ENCODE assay signal across 20 cellular contexts in genomic region chr20:63944078-63944941, GRCh38. TPM values are rescaled to one million over a fixed set of nuclear protein-coding genes. Genes with fewer than 3 reads are reported as not detected.
DNase-seq lines count a peak whose midpoint lies in the region; ATAC-seq and TF ChIP-seq lines count a peak whose summit lies in the region.
"Had no signal": no experiment of that assay in that cellular context is flagged by ENCODE, and none has a peak within 500 bp of the region (broad histone marks: within the 10 kb centered on the region; RNA-seq: fewer than 3 reads in every experiment).

No MANE protein-coding gene starts in this region.

- H3K27me3 ChIP-seq in GM23338 (ENCODE audit: insufficient read depth), result no peaks in the 10 kb centered on the region
- no peaks in the 10 kb centered on the region for H3K27me3 ChIP-seq in RWPE2 (ENCODE audit: insufficient read depth, poor library complexity, severe bottlenecking)
- no peaks in the 10 kb centered on the region for H3K27me3 ChIP-seq in right lobe of liver
- no peaks in the 10 kb centered on the region for H3K27me3 ChIP-seq in gastrocnemius medialis
- H3K27me3 ChIP-seq: BLaER1 treated with 17β-estradiol and CSF1 and Interleukin-3, amounts not matched to agents 10 nM and 100 nM; SJSA1 had no signal

- H3K9me3 Mint-ChIP-seq in GM23338, result peaks cover 8% of the 10 kb centered on the region; the same call in 1 of the 3 replicates
- H3K9me3 Mint-ChIP-seq: activated naive CD4-positive, alpha-beta T cell treated with anti-CD3 and anti-CD28 coated beads, Interleukin-2, amount 50 U/mL, for 72 hours; stimulated activated naive CD8-positive, alpha-beta T cell treated with anti-CD3 and anti-CD28 coated beads, Interleukin-15, Interleukin-2, amounts not matched to agents 100 ng/mL and 50 ng/mL, for 24 hours had no signal

- H3K4me1 Mint-ChIP-seq in GM23338, result peaks cover 15% of the 10 kb centered on the region

- H4K20me1 ChIP-seq in GM23338 (replicated peaks; ENCODE audit: insufficient read depth), result peaks cover 11% of the 10 kb centered on the region

- H3K27ac ChIP-seq in GM23338 (ENCODE audit: low read depth), result peak overlapping the region; percentile 79; the same call in 1 of the 2 replicates
- peak overlapping the region; percentile 79 for H3K27ac ChIP-seq in RWPE2 (ENCODE audit: poor library complexity, severe bottlenecking)
- no peak overlapping the region for H3K27ac ChIP-seq in right lobe of liver
- peak overlapping the region in 3 of 4 donors; percentile 47 to 92 (median 59) for H3K27ac ChIP-seq in gastrocnemius medialis
- H3K27ac ChIP-seq: SJSA1 had no signal

- ATAC-seq in GM23338, result no peak
- no peak for ATAC-seq in RWPE2 (ENCODE audit: low read depth)
- no peak for ATAC-seq in right lobe of liver
- no peak for ATAC-seq in gastrocnemius medialis
- no peak for ATAC-seq in HG03460 (IDR thresholded peaks at IDR 0.05; ENCODE audit: unreplicated experiment)
- no peak for ATAC-seq in GM21619 (IDR thresholded peaks at IDR 0.05; ENCODE audit: unreplicated experiment)
- ATAC-seq: activated naive CD4-positive, alpha-beta T cell treated with anti-CD3 and anti-CD28 coated beads, Interleukin-2, amount 50 U/mL, for 72 hours; naive thymus-derived CD8-positive, alpha-beta T cell had no signal

- H3K36me3 Mint-ChIP-seq in GM23338 (ENCODE audit: low read depth), result peaks cover 23% of the 10 kb centered on the region

- TF ChIP-seq CTCF in GM23338 (conservative IDR thresholded peaks at IDR 0.05; ENCODE audit: low read depth in 2 of 2) (no peak), RWPE2 (IDR thresholded peaks at IDR 0.05; ENCODE audit: poor library complexity, severe bottlenecking) (no peak), right lobe of liver (IDR thresholded peaks at IDR 0.05) (no peak), gastrocnemius medialis (IDR thresholded peaks at IDR 0.05 in 4 of 5, conservative IDR thresholded peaks at IDR 0.05 in 1 of 5) (no peak)

- DNase-seq in GM23338 (ENCODE audit: low spot score) (no peak), RWPE2 (ENCODE audit: low spot score) (no peak), right lobe of liver (peak in 2 of 3 donors; percentile 53 to 57), gastrocnemius medialis (no peak), epidermal melanocyte (ENCODE audit: insufficient read length, low spot score) (no peak)
- DNase-seq: activated CD4-positive, alpha-beta T cell treated with anti-CD3 and anti-CD28 coated beads for 48 hours; amygdala; DMS53; NCI-H146; NCI-H748 treated with DMSO at 0.1 percent for 48 hours; occipital lobe; small intestine; T1000 had no signal

- peaks cover 37% of the 10 kb centered on the region for H3F3A ChIP-seq in GM23338 (replicated peaks; ENCODE audit: low read depth)

- no peaks in the 10 kb centered on the region for H3K9me3 ChIP-seq in RWPE2 (ENCODE audit: severe bottlenecking)
- no peaks in the 10 kb centered on the region for H3K9me3 ChIP-seq in right lobe of liver
- no peaks in the 10 kb centered on the region for H3K9me3 ChIP-seq in gastrocnemius medialis
- H3K9me3 ChIP-seq: BLaER1 treated with 17β-estradiol and CSF1 and Interleukin-3, amounts not matched to agents 10 nM and 100 nM; SJSA1 had no signal

- H3K4me3 ChIP-seq in GM23338, result no peak overlapping the region
- no peak overlapping the region for H3K4me3 ChIP-seq in RWPE2 (ENCODE audit: severe bottlenecking)
- H3K4me3 ChIP-seq in right lobe of liver, result no peak overlapping the region
- H3K4me3 ChIP-seq in gastrocnemius medialis, result no peak overlapping the region
- H3K4me3 ChIP-seq: BLaER1 treated with 17β-estradiol and CSF1 and Interleukin-3, amounts not matched to agents 10 nM and 100 nM; SJSA1 had no signal

- in situ Hi-C loops in gastrocnemius medialis (cut with MboI; ENCODE audit: low sequenced_read_pairs in 4 of 4), result no loop called here

- H3K27ac Mint-ChIP-seq in GM23338, result no peak overlapping the region
- H3K27ac Mint-ChIP-seq: stimulated activated naive CD8-positive, alpha-beta T cell treated with anti-CD3 and anti-CD28 coated beads, Interleukin-15, Interleukin-2, amounts not matched to agents 100 ng/mL and 50 ng/mL, for 24 hours had no signal

- TF ChIP-seq POLR2A in right lobe of liver (IDR thresholded peaks at IDR 0.05), result no peak
- no peak for TF ChIP-seq POLR2A in gastrocnemius medialis (IDR thresholded peaks at IDR 0.05)

- H2AFZ ChIP-seq in GM23338, result no peak overlapping the region

- H3K4me2 ChIP-seq in GM23338, result no peak overlapping the region

- peaks cover 17% of the 10 kb centered on the region; the same call in 1 of the 2 replicates for H3K4me1 ChIP-seq in GM23338 (ENCODE audit: insufficient read depth)
- peaks cover 21% of the 10 kb centered on the region for H3K4me1 ChIP-seq in RWPE2 (ENCODE audit: insufficient read depth, poor library complexity, severe bottlenecking)
- H3K4me1 ChIP-seq in right lobe of liver, result peaks cover 0 to 19% (median 6%) of the 10 kb centered on the region in 4 donors
- peaks cover 39 to 56% of the 10 kb centered on the region in 2 donors for H3K4me1 ChIP-seq in gastrocnemius medialis

- H3K9me2 ChIP-seq in GM23338 (ENCODE audit: insufficient read depth), result no peaks in the 10 kb centered on the region

- H3K36me3 ChIP-seq in GM23338 (ENCODE audit: insufficient read depth), result no peaks in the 10 kb centered on the region
- peaks cover 60% of the 10 kb centered on the region for H3K36me3 ChIP-seq in RWPE2 (ENCODE audit: low read depth)
- H3K36me3 ChIP-seq in right lobe of liver, result peaks cover 0 to 41% (median 20%) of the 10 kb centered on the region in 4 donors
- H3K36me3 ChIP-seq in gastrocnemius medialis, result peaks cover 0 to 47% of the 10 kb centered on the region in 2 donors

- intact Hi-C loops in right lobe of liver (cut with DNase I) (no loop called here), gastrocnemius medialis (cut with DNase I; ENCODE audit: low total_unique reads) (no loop called here)

- peaks cover 25% of the 10 kb centered on the region for H3K79me2 ChIP-seq in GM23338 (replicated peaks; ENCODE audit: insufficient read depth)

- peaks cover 33% of the 10 kb centered on the region for H3K27me3 Mint-ChIP-seq in GM23338 (ENCODE audit: insufficient read depth, low read depth, poor library complexity)
- H3K27me3 Mint-ChIP-seq: naive thymus-derived CD8-positive, alpha-beta T cell; stimulated activated naive CD8-positive, alpha-beta T cell treated with anti-CD3 and anti-CD28 coated beads, Interleukin-15, Interleukin-2, amounts not matched to agents 100 ng/mL and 50 ng/mL, for 24 hours had no signal

- H3K4me3 Mint-ChIP-seq in GM23338, result no peak overlapping the region
- H3K4me3 Mint-ChIP-seq: stimulated activated naive CD8-positive, alpha-beta T cell treated with anti-CD3 and anti-CD28 coated beads, Interleukin-15, Interleukin-2, amounts not matched to agents 100 ng/mL and 50 ng/mL, for 24 hours had no signal

- WGBS in right lobe of liver (ENCODE audit: insufficient coverage, low coverage, low lambda C conversion rate, missing lambda C conversion rate), result 100% methylated on average over 8 of the region's 35 CpGs

RNA-seq across cellular contexts. Expression of gene UCKL1, which starts 11.9 kb away (rescaled TPM):
- total RNA-seq in GM23338 (2014; rRNA removed; shearing (Covaris generic)), result 46.5 and 56.8 TPM in 2 replicates
- 82.5 and 89.3 TPM in 2 replicates for polyA plus RNA-seq in GM23338 (2016; fragmentation: Nextera tagmentation; extraction: Ambion mirVana)
- total RNA-seq in right lobe of liver, result 10 to 100 TPM; 13.1 to 28.5 (median 16.9) TPM
- total RNA-seq in gastrocnemius medialis, result 10 to 100 TPM; 22.0 to 46.4 (median 27.1) TPM

RNA-seq across cellular contexts. Expression of gene ZNF512B, which starts 25.4 kb away (rescaled TPM):
- 21.4 and 28.8 TPM in 2 replicates for total RNA-seq in GM23338 (2014; rRNA removed; shearing (Covaris generic))
- polyA plus RNA-seq in GM23338 (2016; fragmentation: Nextera tagmentation; extraction: Ambion mirVana), result 6.0 and 6.1 TPM in 2 replicates
- total RNA-seq in right lobe of liver (10 to 100 TPM; 10.8 to 16.8 (median 14.0) TPM), gastrocnemius medialis (10 to 100 TPM in 1 of 4 donors, 1 to 10 TPM in 3; 5.7 to 10.9 (median 8.8) TPM)

RNA-seq across cellular contexts. Expression of gene SAMD10, which starts 35.1 kb away (rescaled TPM):
- total RNA-seq in GM23338 (2014; rRNA removed; shearing (Covaris generic)), result 2.8 and 7.3 TPM in 2 replicates
- polyA plus RNA-seq in GM23338 (2016; fragmentation: Nextera tagmentation; extraction: Ambion mirVana), result 2.1 and 3.2 TPM in 2 replicates
- 1 to 10 TPM; 2.7 to 6.7 (median 3.5) TPM for total RNA-seq in right lobe of liver
- 1 to 10 TPM in 2 of 4 donors, under 1 TPM in 1, not detected in 1; 0.24 to 1.9 (median 1.0) TPM for total RNA-seq in gastrocnemius medialis

RNA-seq across cellular contexts. Expression of gene PRPF6, which starts 36.6 kb away (rescaled TPM):
- total RNA-seq in GM23338 (2014; rRNA removed; shearing (Covaris generic)), result 73.5 and 79.9 TPM in 2 replicates
- polyA plus RNA-seq in GM23338 (2016; fragmentation: Nextera tagmentation; extraction: Ambion mirVana), result 53.8 and 56.2 TPM in 2 replicates
- 10 to 100 TPM; 21.7 to 28.9 (median 24.4) TPM for total RNA-seq in right lobe of liver
- 10 to 100 TPM; 39.3 to 68.4 (median 47.7) TPM for total RNA-seq in gastrocnemius medialis

RNA-seq across cellular contexts. Expression of gene DNAJC5, which starts 49.4 kb away (rescaled TPM):
- total RNA-seq in GM23338 (2014; rRNA removed; shearing (Covaris generic)), result 29.5 and 33.5 TPM in 2 replicates
- 6.9 and 7.1 TPM in 2 replicates for polyA plus RNA-seq in GM23338 (2016; fragmentation: Nextera tagmentation; extraction: Ambion mirVana)
- 10 to 100 TPM; 10.7 to 26.0 (median 15.1) TPM for total RNA-seq in right lobe of liver
- total RNA-seq in gastrocnemius medialis, result 10 to 100 TPM; 18.5 to 26.4 (median 22.5) TPM

Comparison
In these comparisons a context has a peak if more than half of its experiments do, and no peak if none do; other contexts are left out.
1. DNase-seq: peak in right lobe of liver (2 of 3); none in GM23338 (single experiment), RWPE2 (single experiment), gastrocnemius medialis (0 of 2) and epidermal melanocyte (single experiment).
2. H3K27ac ChIP-seq: peak in GM23338 (single experiment), RWPE2 (single experiment) and gastrocnemius medialis (3 of 4); none in right lobe of liver (0 of 3).